In the genomic region with DNA sequence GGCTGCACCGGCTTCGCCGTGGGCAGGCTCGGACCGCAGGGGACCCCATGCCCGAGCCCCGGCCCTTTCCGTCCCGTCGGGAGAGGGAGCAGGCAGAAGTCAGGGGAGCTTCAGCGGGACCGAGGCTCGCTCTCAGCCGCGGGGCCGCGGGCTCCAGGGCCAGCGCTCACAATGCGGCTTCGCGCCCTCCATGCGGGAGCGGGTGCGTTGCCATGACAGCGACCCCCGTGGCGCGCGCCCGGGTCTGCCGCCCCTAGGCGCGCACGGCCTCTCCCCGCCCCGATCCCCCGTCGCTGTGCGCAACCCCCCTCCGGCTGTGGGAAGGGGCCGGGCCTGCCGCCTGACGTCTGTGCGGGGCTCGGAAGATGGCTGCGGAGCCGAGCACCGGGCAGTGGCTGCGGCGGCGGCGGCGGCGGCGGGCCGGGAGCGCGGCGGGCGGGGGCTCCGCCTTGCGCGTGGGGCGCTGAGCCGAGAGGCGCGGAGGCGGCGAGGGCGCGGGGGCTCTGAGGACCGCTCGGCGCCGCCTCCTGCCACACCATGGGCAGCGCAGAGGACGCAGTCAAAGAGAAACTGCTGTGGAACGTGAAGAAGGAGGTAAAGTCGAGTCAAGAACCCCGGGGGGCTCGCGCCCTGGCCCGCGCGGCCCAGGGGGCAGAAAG, we compare ENCODE assay signal across 8 cellular contexts. TPM values are rescaled to one million over a fixed set of nuclear protein-coding genes. Genes with fewer than 3 reads are reported as not detected.
A peak's percentile ranks its signal among the peaks of the same experiment; 100 is the strongest.
DNase-seq lines count a peak whose midpoint lies in the region; ATAC-seq and TF ChIP-seq lines count a peak whose summit lies in the region.

A gene with protein sequence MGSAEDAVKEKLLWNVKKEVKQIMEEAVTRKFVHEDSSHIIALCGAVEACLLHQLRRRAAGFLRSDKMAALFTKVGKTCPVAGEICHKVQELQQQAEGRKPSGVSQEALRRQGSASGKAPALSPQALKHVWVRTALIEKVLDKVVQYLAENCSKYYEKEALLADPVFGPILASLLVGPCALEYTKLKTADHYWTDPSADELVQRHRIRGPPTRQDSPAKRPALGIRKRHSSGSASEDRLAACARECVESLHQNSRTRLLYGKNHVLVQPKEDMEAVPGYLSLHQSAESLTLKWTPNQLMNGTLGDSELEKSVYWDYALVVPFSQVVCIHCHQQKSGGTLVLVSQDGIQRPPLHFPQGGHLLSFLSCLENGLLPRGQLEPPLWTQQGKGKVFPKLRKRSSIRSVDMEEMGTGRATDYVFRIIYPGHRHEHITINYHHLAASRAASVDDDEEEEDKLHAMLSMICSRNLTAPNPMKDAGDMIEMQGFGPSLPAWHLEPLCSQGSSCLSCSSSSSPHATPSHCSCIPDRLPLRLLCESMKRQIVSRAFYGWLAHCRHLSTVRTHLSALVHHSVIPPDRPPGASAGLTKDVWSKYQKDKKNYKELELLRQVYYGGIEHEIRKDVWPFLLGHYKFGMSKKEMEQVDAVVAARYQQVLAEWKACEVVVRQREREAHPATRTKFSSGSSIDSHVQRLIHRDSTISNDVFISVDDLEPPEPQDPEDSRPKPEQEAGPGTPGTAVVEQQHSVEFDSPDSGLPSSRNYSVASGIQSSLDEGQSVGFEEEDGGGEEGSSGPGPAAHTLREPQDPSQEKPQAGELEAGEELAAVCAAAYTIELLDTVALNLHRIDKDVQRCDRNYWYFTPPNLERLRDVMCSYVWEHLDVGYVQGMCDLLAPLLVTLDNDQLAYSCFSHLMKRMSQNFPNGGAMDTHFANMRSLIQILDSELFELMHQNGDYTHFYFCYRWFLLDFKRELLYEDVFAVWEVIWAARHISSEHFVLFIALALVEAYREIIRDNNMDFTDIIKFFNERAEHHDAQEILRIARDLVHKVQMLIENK (plus strand): TSS at position 350 of the 659 bp plus-strand sequence. CDS start 188 bp downstream, at position 538.

- TF ChIP-seq CTCF in Calu3 (IDR thresholded peaks at IDR 0.05; ENCODE audit: unreplicated experiment) (no peak), HEK293 (tag by site-specific recombination; IDR thresholded peaks at IDR 0.05) (no peak)

- H3K4me3 ChIP-seq in HEK293 (ENCODE audit: low read depth, low read length), result peak within 1 kb of the TSS; percentile 56
- H3K4me3 ChIP-seq in endocrine pancreas (ENCODE audit: control insufficient read depth, insufficient read depth, low read length), result peak within 1 kb of the TSS; percentile 51
- peak within 1 kb of the TSS; percentile 88 for H3K4me3 ChIP-seq in mesodermal cell (ENCODE audit: extremely low read depth, insufficient read depth, low read length, poor library complexity, severe bottlenecking)

- H3K4me3 Mint-ChIP-seq in Calu3 (ENCODE audit: low read depth, unreplicated experiment), result peak within 1 kb of the TSS; percentile 99

- intact Hi-C loops in Calu3 (cut with micrococcal nuclease; ENCODE audit: unreplicated experiment), result no loop called here

- peak within 1 kb of the TSS; percentile 96 for H3K27ac Mint-ChIP-seq in Calu3 (ENCODE audit: unreplicated experiment)

- no peak for ATAC-seq in HG02970 (IDR thresholded peaks at IDR 0.05; ENCODE audit: low FRiP score, unreplicated experiment)

- H3K9me3 ChIP-seq in HEK293 (ENCODE audit: control insufficient read depth, insufficient read depth, low read depth, low read length), result no peaks in the 10 kb centered on the region
- H3K9me3 ChIP-seq in endocrine pancreas (ENCODE audit: control insufficient read depth, low read length), result no peaks in the 10 kb centered on the region
- H3K9me3 ChIP-seq in mesodermal cell (ENCODE audit: control insufficient read depth, low read length), result no peaks in the 10 kb centered on the region

- H3K27ac ChIP-seq in HEK293 (ENCODE audit: extremely low read depth, low read depth, low read length), result peak within 1 kb of the TSS; percentile 88
- H3K27ac ChIP-seq in mesodermal cell (ENCODE audit: low read depth, low read length, severe bottlenecking), result peak within 1 kb of the TSS; percentile 74

- no peaks in the 10 kb centered on the region for H3K27me3 Mint-ChIP-seq in Calu3 (ENCODE audit: unreplicated experiment)

- WGBS in mesodermal cell (ENCODE audit: insufficient coverage in 2 of 2), 2 experiments, result 0 to 1% methylated on average over 67 to 70 of the region's 85 CpGs

- H3K4me1 Mint-ChIP-seq in Calu3 (ENCODE audit: low read depth, unreplicated experiment), result no peaks in the 10 kb centered on the region

- BruUV-seq in Calu3 (replicated peaks; lab: Mats Ljungman, UMichigan), result no TSS peak

- DNase-seq in Calu3 (peak; percentile 50), NCI-H748 treated with DMSO at 0.1 percent for 48 hours (lab: John Stamatoyannopoulos, UW) (peak; percentile 47)
- peak; percentile 42 for DNase-seq in activated CD8-positive, alpha-beta memory T cell treated with anti-CD3 and anti-CD28 coated beads, Interleukin-2, amount 50 U/mL, for 1 hour (ENCODE audit: extremely low read depth)
- DNase-seq in stimulated activated CD8-positive, alpha-beta memory T cell treated with anti-CD3 and anti-CD28 coated beads, Interleukin-15, amount 100 ng/mL, for 4 hours (ENCODE audit: low read depth in 2 of 2), result peak; percentile 42 to 50

- peaks cover 31 to 40% of the 10 kb centered on the region in 2 experiments for H3K36me3 ChIP-seq in HEK293 (ENCODE audit: control insufficient read depth in 2 of 2, insufficient read depth in 1 of 2, low read length in 2 of 2)
- no peaks in the 10 kb centered on the region for H3K36me3 ChIP-seq in endocrine pancreas (ENCODE audit: control insufficient read depth, insufficient read depth, low read length)
- H3K36me3 ChIP-seq in mesodermal cell (ENCODE audit: control insufficient read depth, insufficient read depth, low read length), result peaks cover 42% of the 10 kb centered on the region

- CTCF ChIA-PET in Calu3 (lab: Charles Lee), result interaction anchor here (1.1 to 1.5 kb wide), 3 partner anchors 9 to 22 kb away, joined by 4 to 10 read pairs (median 5); no protein-coding TSS in a partner anchor
- CTCF ChIA-PET in HEK293 (lab: Yijun Ruan, JAX), result interaction anchor here (0.6 to 10.9 kb wide), 9 partner anchors 11 to 449 kb away, joined by 3 to 110 read pairs (median 5); no protein-coding TSS in a partner anchor

- POLR2A ChIA-PET in HEK293 (lab: Yijun Ruan, JAX), result interaction anchor here (0.5 to 4.0 kb wide), 16 partner anchors 10 to 79 kb away, joined by 3 to 49 read pairs (median 5); a partner anchor contains a TSS

- H3K4me1 ChIP-seq in HEK293 (ENCODE audit: control insufficient read depth, insufficient read depth, low read length) (peaks cover 14% of the 10 kb centered on the region), endocrine pancreas (ENCODE audit: control insufficient read depth, insufficient read depth, low read length) (no peaks in the 10 kb centered on the region), mesodermal cell (ENCODE audit: control insufficient read depth, insufficient read depth, low read length, poor library complexity, severe bottlenecking) (peaks cover 16% of the 10 kb centered on the region)

- no peaks in the 10 kb centered on the region for H3K9me3 Mint-ChIP-seq in Calu3 (ENCODE audit: low read depth, unreplicated experiment)

- H3K36me3 Mint-ChIP-seq in Calu3 (ENCODE audit: insufficient read depth, unreplicated experiment), result peaks cover 36% of the 10 kb centered on the region

- peak within 1 kb of the TSS; percentile 95 for H3K9ac ChIP-seq in endocrine pancreas (ENCODE audit: control insufficient read depth, insufficient read depth, low read length)

- no peaks in the 10 kb centered on the region for H3K27me3 ChIP-seq in endocrine pancreas (ENCODE audit: control insufficient read depth, insufficient read depth, low read length)

TF ChIP-seq in HEK293, 187 proteins besides CTCF, POLR2A, EP300 and RAD21 (continues in another document):
- no peak for TF ChIP-seq ZNF311 (tag by site-specific recombination; IDR thresholded peaks at IDR 0.05; ENCODE audit: borderline replicate concordance)
- no peak for TF ChIP-seq ZNF843 (tag by site-specific recombination; IDR thresholded peaks at IDR 0.05)
- TF ChIP-seq SP2 (tag by site-specific recombination; IDR thresholded peaks at IDR 0.05), result no peak
- TF ChIP-seq ZNF837 (tag by site-specific recombination; IDR thresholded peaks at IDR 0.05), result 0 out of 2 replicates have a peak, but pooled peaks have one; percentile 3
- TF ChIP-seq, protein P1, sequence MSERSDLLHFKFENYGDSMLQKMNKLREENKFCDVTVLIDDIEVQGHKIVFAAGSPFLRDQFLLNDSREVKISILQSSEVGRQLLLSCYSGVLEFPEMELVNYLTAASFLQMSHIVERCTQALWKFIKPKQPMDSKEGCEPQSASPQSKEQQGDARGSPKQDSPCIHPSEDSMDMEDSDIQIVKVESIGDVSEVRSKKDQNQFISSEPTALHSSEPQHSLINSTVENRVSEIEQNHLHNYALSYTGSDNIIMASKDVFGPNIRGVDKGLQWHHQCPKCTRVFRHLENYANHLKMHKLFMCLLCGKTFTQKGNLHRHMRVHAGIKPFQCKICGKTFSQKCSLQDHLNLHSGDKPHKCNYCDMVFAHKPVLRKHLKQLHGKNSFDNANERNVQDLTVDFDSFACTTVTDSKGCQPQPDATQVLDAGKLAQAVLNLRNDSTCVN (tag by site-specific recombination; optimal IDR thresholded peaks at IDR 0.05), result peak; percentile 81
- TF ChIP-seq GLIS1 (tag by site-specific recombination; IDR thresholded peaks at IDR 0.05), result peak; percentile 71
- TF ChIP-seq SP3 (tag by site-specific recombination; IDR thresholded peaks at IDR 0.05), result no peak
- TF ChIP-seq, protein P2, sequence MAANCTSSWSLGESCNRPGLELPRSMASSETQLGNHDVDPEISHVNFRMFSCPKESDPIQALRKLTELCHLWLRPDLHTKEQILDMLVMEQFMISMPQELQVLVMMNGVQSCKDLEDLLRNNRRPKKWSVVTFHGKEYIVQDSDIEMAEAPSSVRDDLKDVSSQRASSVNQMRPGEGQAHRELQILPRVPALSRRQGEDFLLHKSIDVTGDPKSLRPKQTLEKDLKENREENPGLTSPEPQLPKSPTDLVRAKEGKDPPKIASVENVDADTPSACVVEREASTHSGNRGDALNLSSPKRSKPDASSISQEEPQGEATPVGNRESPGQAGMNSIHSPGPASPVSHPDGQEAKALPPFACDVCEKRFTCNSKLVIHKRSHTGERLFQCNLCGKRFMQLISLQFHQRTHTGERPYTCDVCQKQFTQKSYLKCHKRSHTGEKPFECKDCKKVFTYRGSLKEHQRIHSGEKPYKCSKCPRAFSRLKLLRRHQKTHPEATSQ (tag by site-specific recombination; IDR thresholded peaks at IDR 0.05), result no peak
- peak; percentile 42 for TF ChIP-seq ZIC2 (tag by site-specific recombination; IDR thresholded peaks at IDR 0.05)
- TF ChIP-seq YY1 (tag by site-specific recombination; IDR thresholded peaks at IDR 0.05), result peak; percentile 24; the same call in 1 of the 2 replicates
- peak; percentile 66; the same call in 1 of the 2 replicates for TF ChIP-seq ZNF423 (tag by site-specific recombination; IDR thresholded peaks at IDR 0.05)

RNA-seq across cellular contexts. Expression of the gene that starts here (rescaled TPM):
- 50.3 and 54.9 TPM in 2 replicates for total RNA-seq in Calu3 (2022)
- polyA plus RNA-seq in mesodermal cell (2013, experiment 1 of 2), result 61.0 TPM
- polyA plus RNA-seq in mesodermal cell (2013, experiment 2 of 2), result 56.1 TPM
